In genomic region chr1:90716552-90717355, GRCh38 we compare ENCODE assay signal across 10 cellular contexts. TPM values are rescaled to one million over a fixed set of nuclear protein-coding genes. Genes with fewer than 3 reads are reported as not detected.
DNase-seq lines count a peak whose midpoint lies in the region; ATAC-seq, FAIRE-seq and TF ChIP-seq lines count a peak whose summit lies in the region.
"Had no signal": no experiment of that assay in that cellular context is flagged by ENCODE, and none has a peak within 500 bp of the region (broad histone marks: within the 10 kb centered on the region; RNA-seq: fewer than 3 reads in every experiment).

BARHL2 (minus strand) TSS chr1:90717302; CDS start chr1:90717195, 107 bp downstream.

- peaks cover 19% of the 10 kb centered on the region for H3K9me3 Mint-ChIP-seq in activated CD4-positive, alpha-beta T cell treated with anti-CD3 and anti-CD28 coated beads, Interleukin-2, amount 10 ng/mL, durations not matched to agents 24 days and 14 days
- no peaks in the 10 kb centered on the region for H3K9me3 Mint-ChIP-seq in activated CD8-positive, alpha-beta T cell treated with anti-CD3 and anti-CD28 coated beads, Interleukin-2, amount 10 ng/mL, durations not matched to agents 7 days and 5 days (ENCODE audit: insufficient read depth)

- H3K27ac Mint-ChIP-seq in activated CD4-positive, alpha-beta T cell treated with anti-CD3 and anti-CD28 coated beads, Interleukin-2, amount 10 ng/mL, durations not matched to agents 24 days and 14 days, result peak within 1 kb of the TSS; percentile 86
- peak within 1 kb of the TSS; percentile 82 for H3K27ac Mint-ChIP-seq in activated CD8-positive, alpha-beta T cell treated with anti-CD3 and anti-CD28 coated beads, Interleukin-2, amount 10 ng/mL, durations not matched to agents 7 days and 5 days

- H3K36me3 ChIP-seq in iPS-15b (ENCODE audit: control insufficient read depth, insufficient read depth, low read length) (no peaks in the 10 kb centered on the region), stomach (no peaks in the 10 kb centered on the region)
- H3K36me3 ChIP-seq: neutrophil had no signal

- peaks cover 12% of the 10 kb centered on the region for H3K4me1 ChIP-seq in iPS-15b (ENCODE audit: control insufficient read depth, insufficient read depth, low read length)
- H3K4me1 ChIP-seq in stomach, result peaks cover 13 to 45% (median 29%) of the 10 kb centered on the region in 4 donors

- intact Hi-C loops in activated CD4-positive, alpha-beta T cell treated with anti-CD3 and anti-CD28 coated beads, Interleukin-2, amount 10 ng/mL, durations not matched to agents 24 days and 14 days (cut with micrococcal nuclease), result loop anchor here (2.0 kb wide), 1 partner anchor 14 kb away; no protein-coding TSS in a partner anchor
- intact Hi-C loops in stomach (cut with DNase I; ENCODE audit: low total_unique reads), result no loop called here

- ATAC-seq in activated CD8-positive, alpha-beta T cell treated with anti-CD3 and anti-CD28 coated beads, Interleukin-2, amount 10 ng/mL, durations not matched to agents 7 days and 5 days, result no peak
- no peak for ATAC-seq in left lobe of liver

- H3K9me3 ChIP-seq in iPS-15b (ENCODE audit: control insufficient read depth, insufficient read depth, low read length), result no peaks in the 10 kb centered on the region
- H3K9me3 ChIP-seq in stomach, result peaks cover 0 to 38% (median 6%) of the 10 kb centered on the region in 4 donors
- H3K9me3 ChIP-seq: neutrophil had no signal

- DNase-seq in activated CD4-positive, alpha-beta T cell treated with anti-CD3 and anti-CD28 coated beads, Interleukin-2, amount 10 ng/mL, durations not matched to agents 24 days and 14 days, result no peak
- DNase-seq in activated CD4-positive, alpha-beta T cell treated with anti-CD3 and anti-CD28 coated beads for 4 hours, result no peak
- DNase-seq in activated CD8-positive, alpha-beta T cell treated with anti-CD3 and anti-CD28 coated beads, Interleukin-2, amount 10 ng/mL, durations not matched to agents 7 days and 5 days, result no peak
- DNase-seq in stomach (no peak), GM19239 (ENCODE audit: insufficient read length, low spot score) (no peak), iPS-NIHi11 (ENCODE audit: low spot score) (no peak), left lobe of liver (ENCODE audit: low spot score) (no peak)
- DNase-seq: NCI-H2081 had no signal

- 4 to 13% (median 8%) methylated on average over 32 to 58 of the region's 58 CpGs for WGBS in stomach, 5 donors

- no peak for TF ChIP-seq EP300 in stomach (IDR thresholded peaks at IDR 0.05)

- CTCF ChIA-PET in activated CD8-positive, alpha-beta T cell treated with anti-CD3 and anti-CD28 coated beads, Interleukin-2, amount 10 ng/mL, durations not matched to agents 7 days and 5 days (lab: Charles Lee), result interaction anchor here (3.3 kb wide), 1 partner anchor 12 kb away, joined by 12 read pairs; no protein-coding TSS in a partner anchor

- peaks cover 97% of the 10 kb centered on the region for H3K27me3 ChIP-seq in iPS-15b (ENCODE audit: control insufficient read depth, insufficient read depth, low read length)
- H3K27me3 ChIP-seq in stomach, result peaks cover 60 to 100% (median 94%) of the 10 kb centered on the region in 3 donors

- H3K27me3 Mint-ChIP-seq in activated CD4-positive, alpha-beta T cell treated with anti-CD3 and anti-CD28 coated beads, Interleukin-2, amount 10 ng/mL, durations not matched to agents 24 days and 14 days, result peaks cover 84% of the 10 kb centered on the region
- peaks cover 82% of the 10 kb centered on the region for H3K27me3 Mint-ChIP-seq in activated CD8-positive, alpha-beta T cell treated with anti-CD3 and anti-CD28 coated beads, Interleukin-2, amount 10 ng/mL, durations not matched to agents 7 days and 5 days (ENCODE audit: low read depth)

- no peak for FAIRE-seq in GM19239 (lab: Jason Lieb, UNC)

- peaks cover 17% of the 10 kb centered on the region for H3K36me3 Mint-ChIP-seq in activated CD4-positive, alpha-beta T cell treated with anti-CD3 and anti-CD28 coated beads, Interleukin-2, amount 10 ng/mL, durations not matched to agents 24 days and 14 days (ENCODE audit: low read depth)
- peaks cover 23% of the 10 kb centered on the region for H3K36me3 Mint-ChIP-seq in activated CD8-positive, alpha-beta T cell treated with anti-CD3 and anti-CD28 coated beads, Interleukin-2, amount 10 ng/mL, durations not matched to agents 7 days and 5 days (ENCODE audit: low read depth)

- H3K9ac ChIP-seq in iPS-15b (ENCODE audit: low read depth, low read length), result no peak within 1 kb of the TSS

- no peak for TF ChIP-seq CTCF in stomach (IDR thresholded peaks at IDR 0.05)

- peaks cover 21% of the 10 kb centered on the region for H3K4me1 Mint-ChIP-seq in activated CD4-positive, alpha-beta T cell treated with anti-CD3 and anti-CD28 coated beads, Interleukin-2, amount 10 ng/mL, durations not matched to agents 24 days and 14 days
- H3K4me1 Mint-ChIP-seq in activated CD8-positive, alpha-beta T cell treated with anti-CD3 and anti-CD28 coated beads, Interleukin-2, amount 10 ng/mL, durations not matched to agents 7 days and 5 days (ENCODE audit: low read depth), result peaks cover 16% of the 10 kb centered on the region

- TF ChIP-seq POLR2A in stomach (IDR thresholded peaks at IDR 0.05), result no peak

- H3K27ac ChIP-seq in stomach, result no peak within 1 kb of the TSS
- H3K27ac ChIP-seq: neutrophil had no signal

- POLR2A ChIA-PET in activated CD8-positive, alpha-beta T cell treated with anti-CD3 and anti-CD28 coated beads, Interleukin-2, amount 10 ng/mL, durations not matched to agents 7 days and 5 days (lab: Charles Lee), result interaction anchor here (0.9 kb wide), 1 partner anchor 9 kb away, joined by 4 read pairs; no protein-coding TSS in a partner anchor

- H3K4me3 Mint-ChIP-seq in activated CD4-positive, alpha-beta T cell treated with anti-CD3 and anti-CD28 coated beads, Interleukin-2, amount 10 ng/mL, durations not matched to agents 24 days and 14 days, result peak within 1 kb of the TSS; percentile 67
- peak within 1 kb of the TSS; percentile 67 for H3K4me3 Mint-ChIP-seq in activated CD8-positive, alpha-beta T cell treated with anti-CD3 and anti-CD28 coated beads, Interleukin-2, amount 10 ng/mL, durations not matched to agents 7 days and 5 days

- H3K4me3 ChIP-seq in iPS-15b (ENCODE audit: low read depth, low read length), result peak within 1 kb of the TSS; percentile 61
- peak within 1 kb of the TSS; percentile 26 to 44 (median 30) for H3K4me3 ChIP-seq in stomach

RNA-seq across cellular contexts. Expression of gene BARHL2, which starts in this region (rescaled TPM):
- not detected in 2 replicates for total RNA-seq in activated CD4-positive, alpha-beta T cell treated with anti-CD3 and anti-CD28 coated beads, Interleukin-2, amount 10 ng/mL, durations not matched to agents 24 days and 14 days
- not detected for total RNA-seq in activated CD8-positive, alpha-beta T cell treated with anti-CD3 and anti-CD28 coated beads, Interleukin-2, amount 10 ng/mL, durations not matched to agents 7 days and 5 days
- not detected for total RNA-seq in stomach
- not detected for polyA plus RNA-seq in stomach
- total RNA-seq in left lobe of liver, result not detected
